1 cellular context compared by ENCODE assay signal in the genomic region with DNA sequence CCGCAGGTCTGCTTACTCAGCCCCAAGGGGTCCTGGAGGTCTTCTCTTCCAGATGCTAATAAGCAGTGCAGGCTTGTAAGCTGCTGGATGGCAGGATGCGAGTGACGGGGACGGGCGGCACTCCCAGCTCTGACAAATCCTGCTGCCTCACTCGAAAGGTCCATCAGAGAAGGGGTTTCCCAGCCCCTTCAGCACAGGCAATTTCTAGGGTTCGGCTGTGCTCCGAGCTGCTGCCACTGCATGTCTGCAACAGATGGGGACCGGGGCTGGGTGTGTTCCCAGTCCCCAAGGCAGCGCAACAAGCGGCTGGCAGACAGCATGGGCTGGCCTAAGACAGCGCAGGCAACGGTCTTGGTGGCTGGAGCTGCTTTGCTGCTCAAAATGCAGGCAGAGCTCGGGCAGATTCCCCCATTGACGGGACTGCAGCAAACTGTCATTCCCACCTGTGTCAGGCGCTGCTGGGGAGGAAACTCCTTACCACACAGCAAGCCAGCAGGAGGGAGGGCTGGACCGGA.
TF ChIP-seq lines count a peak whose summit lies in the region.

No MANE protein-coding gene starts in this region.

TF ChIP-seq in SK-N-SH, 30 proteins besides CTCF, POLR2A, EP300 and RAD21 (continued from another document):
- TF ChIP-seq, protein P1, sequence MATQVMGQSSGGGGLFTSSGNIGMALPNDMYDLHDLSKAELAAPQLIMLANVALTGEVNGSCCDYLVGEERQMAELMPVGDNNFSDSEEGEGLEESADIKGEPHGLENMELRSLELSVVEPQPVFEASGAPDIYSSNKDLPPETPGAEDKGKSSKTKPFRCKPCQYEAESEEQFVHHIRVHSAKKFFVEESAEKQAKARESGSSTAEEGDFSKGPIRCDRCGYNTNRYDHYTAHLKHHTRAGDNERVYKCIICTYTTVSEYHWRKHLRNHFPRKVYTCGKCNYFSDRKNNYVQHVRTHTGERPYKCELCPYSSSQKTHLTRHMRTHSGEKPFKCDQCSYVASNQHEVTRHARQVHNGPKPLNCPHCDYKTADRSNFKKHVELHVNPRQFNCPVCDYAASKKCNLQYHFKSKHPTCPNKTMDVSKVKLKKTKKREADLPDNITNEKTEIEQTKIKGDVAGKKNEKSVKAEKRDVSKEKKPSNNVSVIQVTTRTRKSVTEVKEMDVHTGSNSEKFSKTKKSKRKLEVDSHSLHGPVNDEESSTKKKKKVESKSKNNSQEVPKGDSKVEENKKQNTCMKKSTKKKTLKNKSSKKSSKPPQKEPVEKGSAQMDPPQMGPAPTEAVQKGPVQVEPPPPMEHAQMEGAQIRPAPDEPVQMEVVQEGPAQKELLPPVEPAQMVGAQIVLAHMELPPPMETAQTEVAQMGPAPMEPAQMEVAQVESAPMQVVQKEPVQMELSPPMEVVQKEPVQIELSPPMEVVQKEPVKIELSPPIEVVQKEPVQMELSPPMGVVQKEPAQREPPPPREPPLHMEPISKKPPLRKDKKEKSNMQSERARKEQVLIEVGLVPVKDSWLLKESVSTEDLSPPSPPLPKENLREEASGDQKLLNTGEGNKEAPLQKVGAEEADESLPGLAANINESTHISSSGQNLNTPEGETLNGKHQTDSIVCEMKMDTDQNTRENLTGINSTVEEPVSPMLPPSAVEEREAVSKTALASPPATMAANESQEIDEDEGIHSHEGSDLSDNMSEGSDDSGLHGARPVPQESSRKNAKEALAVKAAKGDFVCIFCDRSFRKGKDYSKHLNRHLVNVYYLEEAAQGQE (IDR thresholded peaks at IDR 0.05; ENCODE audit: low read depth, low read length), result no peak
TF ChIP-seq in SK-N-SH: peak in this region for 0.
